ENCODE assay signal across 1 cellular context in the genomic region with DNA sequence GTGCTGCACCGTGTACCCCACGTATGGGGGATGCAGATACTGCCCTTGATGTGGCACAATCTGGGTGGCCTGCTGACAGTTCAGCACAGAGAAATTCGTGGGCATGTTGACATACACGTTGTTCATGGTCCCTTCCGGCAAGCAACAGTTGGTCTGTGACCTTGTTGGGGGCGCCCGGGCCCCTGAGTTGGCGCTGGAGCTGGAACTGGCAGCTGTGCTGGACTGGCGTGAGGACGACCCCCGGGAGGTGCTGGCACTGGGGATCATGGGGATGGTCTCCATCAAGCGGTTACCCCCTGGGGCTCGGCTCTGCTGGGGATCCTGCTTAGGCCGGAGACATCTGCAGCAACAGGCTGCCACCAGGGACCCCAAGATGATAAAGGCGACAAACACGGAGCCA.
TF ChIP-seq lines count a peak whose summit lies in the region.

No MANE protein-coding gene starts in this region.

TF ChIP-seq in IMR-90, 13 proteins besides CTCF, POLR2A, EP300 and RAD21 (continued from another document):
- TF ChIP-seq CHD1 (IDR thresholded peaks at IDR 0.05; ENCODE audit: low read depth, low read length): no peak
